35 cellular contexts compared by ENCODE assay signal in genomic region chr3:72708441-72708840, GRCh38.
"Had no signal": no experiment of that assay in that cellular context is flagged by ENCODE, and none has a peak within 500 bp of the region (broad histone marks: within the 10 kb centered on the region; RNA-seq: fewer than 3 reads in every experiment).

No MANE protein-coding gene starts in this region.

- DNase-seq: Karpas-422, Kasumi-1, MG63, MM.1S, MV-4-11, NCI-H1048, NCI-H1092, NCI-H1092 treated with DMSO at 0.1 percent for 48 hours, NCI-H1105, NCI-H1105 treated with DMSO at 0.1 percent for 48 hours, NCI-H1417, NCI-H1417 treated with DMSO at 0.1 percent for 48 hours, NCI-H1436, NCI-H1436 treated with DMSO at 0.1 percent for 48 hours, NCI-H146, NCI-H1694, NCI-H1694 treated with DMSO at 0.1 percent for 48 hours, NCI-H187, NCI-H187 treated with DMSO at 0.1 percent for 48 hours, NCI-H1930, NCI-H2029, NCI-H2029 treated with DMSO at 0.1 percent for 48 hours, NCI-H2081, NCI-H2081 treated with DMSO at 0.1 percent for 48 hours, NCI-H2107, NCI-H2171, NCI-H2171 treated with DMSO at 0.1 percent for 48 hours, NCI-H2227 treated with DMSO at 0.1 percent for 48 hours, NCI-H226, NCI-H345, NCI-H446, NCI-H446 treated with DMSO at 0.1 percent for 48 hours, NCI-H510A, NCI-H510A treated with DMSO at 0.1 percent for 48 hours, NCI-H524 had no signal

- H3K27me3 ChIP-seq: MG63 had no signal

- H3K36me3 ChIP-seq: MG63 had no signal

- H3K4me3 ChIP-seq: MG63 had no signal

- H3K9me3 ChIP-seq: MG63 had no signal
